21 cellular contexts compared by ENCODE assay signal in genomic region chr4:47746122-47746521, GRCh38.
"Had no signal": no experiment of that assay in that cellular context is flagged by ENCODE, and none has a peak within 500 bp of the region (broad histone marks: within the 10 kb centered on the region; RNA-seq: fewer than 3 reads in every experiment).

No MANE protein-coding gene starts in this region.

- H3K4me1 ChIP-seq: prostate gland, thyroid gland had no signal

- DNase-seq: activated CD4-positive, alpha-beta T cell treated with anti-CD3 and anti-CD28 coated beads, Interleukin-2, amount 10 ng/mL, durations not matched to agents 7 days and 5 days; activated CD8-positive, alpha-beta memory T cell treated with anti-CD3 and anti-CD28 coated beads, Interleukin-2, amount 50 U/mL, for 4 hours; activated naive CD4-positive, alpha-beta T cell treated with anti-CD3 and anti-CD28 coated beads for 36 hours; activated naive CD8-positive, alpha-beta T cell treated with anti-CD3 and anti-CD28 coated beads, Interleukin-2, amount 10 ng/mL, durations not matched to agents 7 days and 5 days; activated T-cell treated with anti-CD3 and anti-CD28 coated beads, Interleukin-2, amount 50 U/mL, for 4 hours; amygdala; caudate nucleus; dermis blood vessel endothelial cell; effector memory CD4-positive, alpha-beta T cell; hippocampal formation; left cardiac atrium; mesenchymal stem cell; ovary; stimulated activated CD4-positive, alpha-beta T cell treated with anti-CD3 and anti-CD28 coated beads, Interleukin-12 subunit alpha, Interleukin-12 subunit beta, amount 100 ng/mL, for 4 hours; stimulated activated CD4-positive, alpha-beta T cell treated with anti-CD3 and anti-CD28 coated beads, Interleukin-4, amount 100 ng/mL, for 4 hours; substantia nigra; thyroid gland had no signal

- ATAC-seq: activated T-cell treated with anti-CD3 and anti-CD28 coated beads, Interleukin-2, amount 50 U/mL, for 4 hours; left cardiac atrium; SK-N-SH treated with all-trans-retinoic acid at 6 μM for 48 hours had no signal

- H3K4me3 ChIP-seq: ovary, prostate gland, right atrium auricular region, thyroid gland had no signal

- H3K27ac ChIP-seq: neutrophil, ovary, prostate gland, thyroid gland had no signal

- H3K27me3 ChIP-seq: neutrophil, ovary, right atrium auricular region, thyroid gland had no signal

- H3K9me3 ChIP-seq: neutrophil, ovary, prostate gland, thyroid gland had no signal

- H3K36me3 ChIP-seq: neutrophil, ovary, prostate gland, right atrium auricular region, thyroid gland had no signal
